1 cellular context compared by ENCODE assay signal in the genomic region with DNA sequence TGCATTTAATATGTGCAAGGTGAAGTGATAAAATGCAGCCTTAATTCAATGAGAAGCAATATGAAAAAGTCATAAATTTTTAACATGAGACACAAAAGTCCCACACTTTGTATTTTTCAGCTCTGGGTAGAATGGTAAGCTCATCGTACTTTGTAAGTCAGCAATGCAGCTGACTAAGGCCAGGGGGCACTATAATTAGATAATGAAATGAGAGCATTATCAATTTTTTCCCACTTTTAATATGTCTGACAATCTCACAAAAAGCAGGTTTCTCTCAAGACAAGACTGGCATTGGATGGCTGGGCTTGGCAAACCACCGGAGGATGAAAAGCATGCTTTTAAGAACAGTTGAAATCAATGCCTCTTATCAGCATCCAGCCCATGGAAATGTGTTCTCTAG.
TF ChIP-seq lines count a peak whose summit lies in the region.

No MANE protein-coding gene starts in this region.

TF ChIP-seq in H1, 55 proteins besides CTCF, POLR2A, EP300 and RAD21:
- no peak for TF ChIP-seq TBP (IDR thresholded peaks at IDR 0.05; ENCODE audit: low read depth, low read length)
- TF ChIP-seq ASH2L (IDR thresholded peaks at IDR 0.05; ENCODE audit: low read length), result no peak
- TF ChIP-seq SP4 (IDR thresholded peaks at IDR 0.05; ENCODE audit: low read length), result no peak
- TF ChIP-seq NRF1 (IDR thresholded peaks at IDR 0.05; ENCODE audit: low read depth, low read length), result no peak
- TF ChIP-seq, protein P1, sequence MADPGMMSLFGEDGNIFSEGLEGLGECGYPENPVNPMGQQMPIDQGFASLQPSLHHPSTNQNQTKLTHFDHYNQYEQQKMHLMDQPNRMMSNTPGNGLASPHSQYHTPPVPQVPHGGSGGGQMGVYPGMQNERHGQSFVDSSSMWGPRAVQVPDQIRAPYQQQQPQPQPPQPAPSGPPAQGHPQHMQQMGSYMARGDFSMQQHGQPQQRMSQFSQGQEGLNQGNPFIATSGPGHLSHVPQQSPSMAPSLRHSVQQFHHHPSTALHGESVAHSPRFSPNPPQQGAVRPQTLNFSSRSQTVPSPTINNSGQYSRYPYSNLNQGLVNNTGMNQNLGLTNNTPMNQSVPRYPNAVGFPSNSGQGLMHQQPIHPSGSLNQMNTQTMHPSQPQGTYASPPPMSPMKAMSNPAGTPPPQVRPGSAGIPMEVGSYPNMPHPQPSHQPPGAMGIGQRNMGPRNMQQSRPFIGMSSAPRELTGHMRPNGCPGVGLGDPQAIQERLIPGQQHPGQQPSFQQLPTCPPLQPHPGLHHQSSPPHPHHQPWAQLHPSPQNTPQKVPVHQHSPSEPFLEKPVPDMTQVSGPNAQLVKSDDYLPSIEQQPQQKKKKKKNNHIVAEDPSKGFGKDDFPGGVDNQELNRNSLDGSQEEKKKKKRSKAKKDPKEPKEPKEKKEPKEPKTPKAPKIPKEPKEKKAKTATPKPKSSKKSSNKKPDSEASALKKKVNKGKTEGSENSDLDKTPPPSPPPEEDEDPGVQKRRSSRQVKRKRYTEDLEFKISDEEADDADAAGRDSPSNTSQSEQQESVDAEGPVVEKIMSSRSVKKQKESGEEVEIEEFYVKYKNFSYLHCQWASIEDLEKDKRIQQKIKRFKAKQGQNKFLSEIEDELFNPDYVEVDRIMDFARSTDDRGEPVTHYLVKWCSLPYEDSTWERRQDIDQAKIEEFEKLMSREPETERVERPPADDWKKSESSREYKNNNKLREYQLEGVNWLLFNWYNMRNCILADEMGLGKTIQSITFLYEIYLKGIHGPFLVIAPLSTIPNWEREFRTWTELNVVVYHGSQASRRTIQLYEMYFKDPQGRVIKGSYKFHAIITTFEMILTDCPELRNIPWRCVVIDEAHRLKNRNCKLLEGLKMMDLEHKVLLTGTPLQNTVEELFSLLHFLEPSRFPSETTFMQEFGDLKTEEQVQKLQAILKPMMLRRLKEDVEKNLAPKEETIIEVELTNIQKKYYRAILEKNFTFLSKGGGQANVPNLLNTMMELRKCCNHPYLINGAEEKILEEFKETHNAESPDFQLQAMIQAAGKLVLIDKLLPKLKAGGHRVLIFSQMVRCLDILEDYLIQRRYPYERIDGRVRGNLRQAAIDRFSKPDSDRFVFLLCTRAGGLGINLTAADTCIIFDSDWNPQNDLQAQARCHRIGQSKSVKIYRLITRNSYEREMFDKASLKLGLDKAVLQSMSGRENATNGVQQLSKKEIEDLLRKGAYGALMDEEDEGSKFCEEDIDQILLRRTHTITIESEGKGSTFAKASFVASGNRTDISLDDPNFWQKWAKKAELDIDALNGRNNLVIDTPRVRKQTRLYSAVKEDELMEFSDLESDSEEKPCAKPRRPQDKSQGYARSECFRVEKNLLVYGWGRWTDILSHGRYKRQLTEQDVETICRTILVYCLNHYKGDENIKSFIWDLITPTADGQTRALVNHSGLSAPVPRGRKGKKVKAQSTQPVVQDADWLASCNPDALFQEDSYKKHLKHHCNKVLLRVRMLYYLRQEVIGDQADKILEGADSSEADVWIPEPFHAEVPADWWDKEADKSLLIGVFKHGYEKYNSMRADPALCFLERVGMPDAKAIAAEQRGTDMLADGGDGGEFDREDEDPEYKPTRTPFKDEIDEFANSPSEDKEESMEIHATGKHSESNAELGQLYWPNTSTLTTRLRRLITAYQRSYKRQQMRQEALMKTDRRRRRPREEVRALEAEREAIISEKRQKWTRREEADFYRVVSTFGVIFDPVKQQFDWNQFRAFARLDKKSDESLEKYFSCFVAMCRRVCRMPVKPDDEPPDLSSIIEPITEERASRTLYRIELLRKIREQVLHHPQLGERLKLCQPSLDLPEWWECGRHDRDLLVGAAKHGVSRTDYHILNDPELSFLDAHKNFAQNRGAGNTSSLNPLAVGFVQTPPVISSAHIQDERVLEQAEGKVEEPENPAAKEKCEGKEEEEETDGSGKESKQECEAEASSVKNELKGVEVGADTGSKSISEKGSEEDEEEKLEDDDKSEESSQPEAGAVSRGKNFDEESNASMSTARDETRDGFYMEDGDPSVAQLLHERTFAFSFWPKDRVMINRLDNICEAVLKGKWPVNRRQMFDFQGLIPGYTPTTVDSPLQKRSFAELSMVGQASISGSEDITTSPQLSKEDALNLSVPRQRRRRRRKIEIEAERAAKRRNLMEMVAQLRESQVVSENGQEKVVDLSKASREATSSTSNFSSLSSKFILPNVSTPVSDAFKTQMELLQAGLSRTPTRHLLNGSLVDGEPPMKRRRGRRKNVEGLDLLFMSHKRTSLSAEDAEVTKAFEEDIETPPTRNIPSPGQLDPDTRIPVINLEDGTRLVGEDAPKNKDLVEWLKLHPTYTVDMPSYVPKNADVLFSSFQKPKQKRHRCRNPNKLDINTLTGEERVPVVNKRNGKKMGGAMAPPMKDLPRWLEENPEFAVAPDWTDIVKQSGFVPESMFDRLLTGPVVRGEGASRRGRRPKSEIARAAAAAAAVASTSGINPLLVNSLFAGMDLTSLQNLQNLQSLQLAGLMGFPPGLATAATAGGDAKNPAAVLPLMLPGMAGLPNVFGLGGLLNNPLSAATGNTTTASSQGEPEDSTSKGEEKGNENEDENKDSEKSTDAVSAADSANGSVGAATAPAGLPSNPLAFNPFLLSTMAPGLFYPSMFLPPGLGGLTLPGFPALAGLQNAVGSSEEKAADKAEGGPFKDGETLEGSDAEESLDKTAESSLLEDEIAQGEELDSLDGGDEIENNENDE (IDR thresholded peaks at IDR 0.05; ENCODE audit: insufficient replicate concordance, low read length), result no peak
- TF ChIP-seq KDM4A (IDR thresholded peaks at IDR 0.05; ENCODE audit: low read depth, low read length, severe bottlenecking), result no peak
TF ChIP-seq in H1: peak in this region for 0.
